In genomic region chr11:10303558-10304363, GRCh38 we compare ENCODE assay signal across 8 cellular contexts. TPM values are rescaled to one million over a fixed set of nuclear protein-coding genes. Genes with fewer than 3 reads are reported as not detected.
A peak's percentile ranks its signal among the peaks of the same experiment; 100 is the strongest.
DNase-seq lines count a peak whose midpoint lies in the region; ATAC-seq and TF ChIP-seq lines count a peak whose summit lies in the region.

No MANE protein-coding gene starts in this region.

- H3K27me3 ChIP-seq in ovary = no peaks in the 10 kb centered on the region

- H3K4me3 ChIP-seq in ovary = peak overlapping the region; percentile 70

- no peak for TF ChIP-seq EP300 in ovary (IDR thresholded peaks at IDR 0.05)

- TF ChIP-seq CTCF in ovary (IDR thresholded peaks at IDR 0.05) = no peak

- WGBS in ovary, 3 donors = 70 to 75% (median 73%) methylated on average over 28 to 29 of the region's 29 CpGs

- ATAC-seq in activated CD4-positive, CD25-positive, alpha-beta regulatory T cell treated with anti-CD3 and anti-CD28 coated beads, Interleukin-2, amount 50 U/mL, for 24 hours = peak; percentile 4
- ATAC-seq in HG02678 (IDR thresholded peaks at IDR 0.05; ENCODE audit: unreplicated experiment) = no peak

- intact Hi-C loops in ovary (cut with DNase I) = loop anchor here in 2 of 4 donors (10.0 kb wide), 2 partner anchors 99 to 329 kb away; no protein-coding TSS in a partner anchor

- peaks cover 5% of the 10 kb centered on the region for H3K4me1 ChIP-seq in ovary (ENCODE audit: insufficient read depth)

- H3K9me3 ChIP-seq in ovary = no peaks in the 10 kb centered on the region

- no peaks in the 10 kb centered on the region for H3K36me3 ChIP-seq in ovary

- peak overlapping the region; percentile 77 to 94 for H3K27ac ChIP-seq in ovary

- DNase-seq in activated CD4-positive, CD25-positive, alpha-beta regulatory T cell (lab: John Stamatoyannopoulos, UW) = no peak
- peak; percentile 63 to 80 for DNase-seq in NCI-H526 (lab: John Stamatoyannopoulos, UW)
- DNase-seq in activated T-helper 9 cell treated with anti-CD3 and anti-CD28 coated beads, Interleukin-2, amount 50 U/mL, for 16 hours (ENCODE audit: low read depth) = peak; percentile 28
- DNase-seq in glomerular visceral epithelial cell (ENCODE audit: extremely low spot score) = peak; percentile 65
- DNase-seq in ovary = peak in 1 of 5 donors; percentile 36
- no peak for DNase-seq in GM19238 (ENCODE audit: insufficient read length, low spot score)

- no peak for TF ChIP-seq POLR2A in ovary (IDR thresholded peaks at IDR 0.05)

RNA-seq across cellular contexts. Expression of gene ADM, which starts 1.1 kb away (rescaled TPM):
- total RNA-seq in ovary = 10 to 100 TPM in 5 of 7 donors, 1 to 10 TPM in 2; 8.2 to 83.8 (median 17.5) TPM
- polyA plus RNA-seq in ovary = 10 to 100 TPM; 33.2 to 47.2 TPM

RNA-seq across cellular contexts. Expression of gene SBF2, which starts 9.7 kb away (rescaled TPM):
- 10 to 100 TPM; 46.7 to 77.5 (median 52.6) TPM for total RNA-seq in ovary
- polyA plus RNA-seq in ovary = 10 to 100 TPM; 27.4 to 32.0 TPM

Comparison
In these comparisons a context has a peak if more than half of its experiments do, and no peak if none do; other contexts are left out.
1. DNase-seq: peak in NCI-H526 (2 of 2), activated T-helper 9 cell treated with anti-CD3 and anti-CD28 coated beads, Interleukin-2, amount 50 U/mL, for 16 hours (single experiment) and glomerular visceral epithelial cell (single experiment); none in activated CD4-positive, CD25-positive, alpha-beta regulatory T cell (0 of 4) and GM19238 (single experiment).